8 cellular contexts compared by ENCODE assay signal in genomic region chr9:131422241-131422792, GRCh38. TPM values are rescaled to one million over a fixed set of nuclear protein-coding genes. Genes with fewer than 3 reads are reported as not detected.
DNase-seq lines count a peak whose midpoint lies in the region; ATAC-seq and TF ChIP-seq lines count a peak whose summit lies in the region.

No MANE protein-coding gene starts in this region.

- DNase-seq in activated CD4-positive, alpha-beta T cell treated with anti-CD3 and anti-CD28 coated beads for 36 hours = no peak
- no peak for DNase-seq in activated CD4-positive, alpha-beta T cell treated with anti-CD3 and anti-CD28 coated beads for 4 hours
- no peak for DNase-seq in activated naive CD4-positive, alpha-beta T cell treated with anti-CD3 and anti-CD28 coated beads, Interleukin-2, amount 50 U/mL, for 72 hours (ENCODE audit: low spot score in 2 of 2)
- DNase-seq in hepatocyte (ENCODE audit: low spot score) (peak; percentile 37), suprapubic skin (ENCODE audit: low spot score in 2 of 2) (no peak), AG08396 (ENCODE audit: low spot score) (no peak)

- peaks cover 100% of the 10 kb centered on the region for H3K79me2 ChIP-seq in hepatocyte

- POLR2A ChIA-PET in activated CD4-positive, alpha-beta T cell treated with anti-CD3 and anti-CD28 coated beads for 36 hours (lab: Charles Lee) = interaction anchor here (0.5 to 1.3 kb wide), 2 partner anchors 20 to 29 kb away, joined by 4 to 5 read pairs; no protein-coding TSS in a partner anchor

- H3K27me3 Mint-ChIP-seq in activated CD4-positive, alpha-beta T cell treated with anti-CD3 and anti-CD28 coated beads for 36 hours = no peaks in the 10 kb centered on the region

- H3K4me3 ChIP-seq in hepatocyte (no peak overlapping the region), suprapubic skin (peak overlapping the region; percentile 8)

- no peaks in the 10 kb centered on the region for H3K9me3 Mint-ChIP-seq in activated CD4-positive, alpha-beta T cell treated with anti-CD3 and anti-CD28 coated beads for 36 hours (ENCODE audit: low read depth)
- H3K9me3 Mint-ChIP-seq in activated naive CD4-positive, alpha-beta T cell treated with anti-CD3 and anti-CD28 coated beads, Interleukin-2, amount 50 U/mL, for 72 hours = no peaks in the 10 kb centered on the region

- no peak overlapping the region for H2AFZ ChIP-seq in hepatocyte

- 68% methylated on average over 12 of the region's 12 CpGs for WGBS in hepatocyte (ENCODE audit: low lambda C conversion rate, missing lambda C conversion rate)
- 32% methylated on average over 12 of the region's 12 CpGs for WGBS in suprapubic skin

- H3K9me2 ChIP-seq in hepatocyte (replicated peaks; ENCODE audit: insufficient read depth) = no peaks in the 10 kb centered on the region

- no peak for TF ChIP-seq EP300 in suprapubic skin (IDR thresholded peaks at IDR 0.05)

- peaks cover 83% of the 10 kb centered on the region for H3K4me1 Mint-ChIP-seq in activated CD4-positive, alpha-beta T cell treated with anti-CD3 and anti-CD28 coated beads for 36 hours

- H3K4me2 ChIP-seq in hepatocyte = peak overlapping the region; percentile 49

- no peak for TF ChIP-seq POLR2A in suprapubic skin (IDR thresholded peaks at IDR 0.05)

- no peak overlapping the region for H3K4me3 Mint-ChIP-seq in activated CD4-positive, alpha-beta T cell treated with anti-CD3 and anti-CD28 coated beads for 36 hours

- peaks cover 100% of the 10 kb centered on the region for H4K20me1 ChIP-seq in hepatocyte (ENCODE audit: insufficient read depth, poor library complexity, severe bottlenecking)

- H3K4me1 ChIP-seq in hepatocyte (ENCODE audit: insufficient read depth) (peaks cover 52% of the 10 kb centered on the region), suprapubic skin (peaks cover 83% of the 10 kb centered on the region)

- H3K36me3 Mint-ChIP-seq in activated CD4-positive, alpha-beta T cell treated with anti-CD3 and anti-CD28 coated beads for 36 hours (ENCODE audit: low read depth) = peaks cover 39% of the 10 kb centered on the region
- H3K36me3 Mint-ChIP-seq in activated naive CD4-positive, alpha-beta T cell treated with anti-CD3 and anti-CD28 coated beads, Interleukin-2, amount 50 U/mL, for 72 hours = peaks cover 0 to 28% of the 10 kb centered on the region in 2 donors

- TF ChIP-seq CTCF in hepatocyte (IDR thresholded peaks at IDR 0.05; ENCODE audit: poor library complexity) (no peak), suprapubic skin (IDR thresholded peaks at IDR 0.05) (no peak)

- H3K9me3 ChIP-seq in hepatocyte (ENCODE audit: low read depth) = no peaks in the 10 kb centered on the region
- H3K9me3 ChIP-seq in suprapubic skin = no peaks in the 10 kb centered on the region

- intact Hi-C loops in activated CD4-positive, alpha-beta T cell treated with anti-CD3 and anti-CD28 coated beads for 36 hours (cut with DNase I, micrococcal nuclease) = loop anchor here in 1 of 2 experiments (2.0 kb wide), 1 partner anchor 14 kb away; no protein-coding TSS in a partner anchor

- H3K27ac Mint-ChIP-seq in activated CD4-positive, alpha-beta T cell treated with anti-CD3 and anti-CD28 coated beads for 36 hours = peak overlapping the region; percentile 44
- H3K27ac Mint-ChIP-seq in activated naive CD4-positive, alpha-beta T cell treated with anti-CD3 and anti-CD28 coated beads, Interleukin-2, amount 50 U/mL, for 72 hours = peak overlapping the region; percentile 70 to 78

- ATAC-seq in activated CD4-positive, alpha-beta T cell treated with anti-CD3 and anti-CD28 coated beads for 36 hours = no peak
- no peak for ATAC-seq in activated naive CD4-positive, alpha-beta T cell treated with anti-CD3 and anti-CD28 coated beads, Interleukin-2, amount 50 U/mL, for 72 hours
- ATAC-seq in GM18519 (IDR thresholded peaks at IDR 0.05; ENCODE audit: low FRiP score, unreplicated experiment) (no peak), GM21619 (IDR thresholded peaks at IDR 0.05; ENCODE audit: unreplicated experiment) (no peak)

- no peaks in the 10 kb centered on the region for H3K36me3 ChIP-seq in hepatocyte (replicated peaks; ENCODE audit: insufficient read depth, low read depth)
- peaks cover 2% of the 10 kb centered on the region for H3K36me3 ChIP-seq in suprapubic skin

- H3K27ac ChIP-seq in hepatocyte (peak overlapping the region; percentile 79), suprapubic skin (peak overlapping the region; percentile 82)

- H3K27me3 ChIP-seq in hepatocyte (no peaks in the 10 kb centered on the region), suprapubic skin (no peaks in the 10 kb centered on the region)

- CTCF ChIA-PET in activated CD4-positive, alpha-beta T cell treated with anti-CD3 and anti-CD28 coated beads for 36 hours (lab: Charles Lee) = no interaction called here

RNA-seq across cellular contexts. Expression of gene PRRC2B, which starts 28.4 kb away (rescaled TPM):
- total RNA-seq in activated CD4-positive, alpha-beta T cell treated with anti-CD3 and anti-CD28 coated beads for 36 hours = 100 to 1,000 TPM; 151 to 184 TPM
- 100 to 1,000 TPM; 138 to 160 TPM for total RNA-seq in activated naive CD4-positive, alpha-beta T cell treated with anti-CD3 and anti-CD28 coated beads, Interleukin-2, amount 50 U/mL, for 72 hours
- total RNA-seq in hepatocyte (76.8 and 118 TPM in 2 replicates), suprapubic skin (100 to 1,000 TPM; 153 to 286 (median 240) TPM)
- 44.6 and 48.2 TPM in 2 replicates for polyA plus RNA-seq in hepatocyte
